In the genomic region with DNA sequence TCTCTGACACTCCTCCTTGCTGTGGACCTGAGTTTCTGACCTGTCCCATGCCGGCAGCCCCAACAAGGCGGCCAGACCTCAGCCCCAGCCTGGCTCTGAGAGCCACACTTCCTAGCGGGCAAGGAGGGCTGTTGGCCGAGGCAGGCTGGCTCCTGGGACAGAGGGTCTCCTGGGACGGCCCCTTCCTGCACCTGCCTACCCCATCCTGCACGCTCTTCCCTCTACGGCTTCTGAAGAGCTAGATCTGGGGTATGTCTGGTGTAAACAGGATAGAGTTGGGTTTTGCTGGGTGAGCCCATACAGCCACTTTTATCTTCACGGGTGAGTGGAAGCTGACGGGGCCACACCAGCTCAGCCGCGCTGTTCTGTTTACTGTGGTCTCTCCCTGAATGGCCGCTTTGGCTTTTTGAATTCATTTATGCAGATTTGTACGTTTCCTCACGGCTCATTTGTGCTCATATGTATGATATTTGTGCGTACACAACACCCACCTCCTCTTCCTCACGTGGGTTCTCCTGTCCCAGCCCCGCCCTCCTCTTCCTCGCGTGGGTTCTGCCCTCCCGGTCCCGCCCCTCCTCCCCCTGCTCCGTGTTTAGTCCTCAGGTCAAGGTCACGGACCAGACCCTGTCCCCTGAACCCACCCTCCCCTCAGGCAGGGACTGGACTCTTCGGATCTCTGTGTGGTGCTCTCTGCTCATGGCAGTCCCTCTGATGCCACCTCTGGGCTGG, we compare ENCODE assay signal across 1 cellular context.
A peak's percentile ranks its signal among the peaks of the same experiment; 100 is the strongest.
TF ChIP-seq lines count a peak whose summit lies in the region.

No MANE protein-coding gene starts in this region.

TF ChIP-seq in HepG2, 621 proteins besides CTCF, POLR2A, EP300 and RAD21 (continued from another document):
- TF ChIP-seq NR2F6 (IDR thresholded peaks at IDR 0.05) (peak; percentile 22; the same call in 1 of the 2 replicates), NR2F6 (CRISPR knock-in tag; IDR thresholded peaks at IDR 0.05) (peak; percentile 8; the same call in 1 of the 2 replicates), MEIS2 (CRISPR knock-in tag; IDR thresholded peaks at IDR 0.05) (no peak), ZC3H4 (CRISPR knock-in tag; IDR thresholded peaks at IDR 0.05; ENCODE audit: borderline replicate concordance) (no peak), NCOA2 (CRISPR knock-in tag; IDR thresholded peaks at IDR 0.05) (no peak), ZNF451 (CRISPR knock-in tag; IDR thresholded peaks at IDR 0.05) (no peak), TEAD3 (CRISPR knock-in tag; optimal IDR thresholded peaks at IDR 0.05; ENCODE audit: borderline replicate concordance) (peak; percentile 6), NR2C2 (CRISPR knock-in tag; IDR thresholded peaks at IDR 0.05; ENCODE audit: borderline replicate concordance) (peak; percentile 42; the same call in 1 of the 2 replicates), ZSCAN25 (CRISPR knock-in tag; IDR thresholded peaks at IDR 0.05) (0 out of 2 replicates have a peak, but pooled peaks have one; percentile 16), HNF4A (CRISPR knock-in tag; IDR thresholded peaks at IDR 0.05) (peak; percentile 43; the same call in 1 of the 2 replicates), ZNF263 (CRISPR knock-in tag; IDR thresholded peaks at IDR 0.05) (peak; percentile 80)
